8 cellular contexts compared by ENCODE assay signal in genomic region chr13:94595943-94596574, GRCh38. TPM values are rescaled to one million over a fixed set of nuclear protein-coding genes. Genes with fewer than 3 reads are reported as not detected.
DNase-seq lines count a peak whose midpoint lies in the region; ATAC-seq and TF ChIP-seq lines count a peak whose summit lies in the region.

Gene TGDS, minus strand, starts transcription at chr13:94596152. Its CDS starts 16 bp downstream, at chr13:94596136.

- no peaks in the 10 kb centered on the region for H3K27me3 ChIP-seq in mucosa of rectum (ENCODE audit: control insufficient read depth in 2 of 2, insufficient read depth in 2 of 2, low read length in 2 of 2)

- H3K4me3 ChIP-seq in epithelial cell of proximal tubule (ENCODE audit: low read depth, low read length) (peak within 1 kb of the TSS; percentile 99), mucosa of rectum (ENCODE audit: low read length in 2 of 2) (peak within 1 kb of the TSS; percentile 96 to 99)

- peak within 1 kb of the TSS; percentile 91 to 94 for H3K9ac ChIP-seq in mucosa of rectum (ENCODE audit: low read depth in 1 of 2, low read length in 2 of 2)

- H3K4me1 ChIP-seq in mucosa of rectum (ENCODE audit: control insufficient read depth in 2 of 2, insufficient read depth in 2 of 2, low read length in 2 of 2) = peaks cover 14 to 21% of the 10 kb centered on the region in 2 donors

- TF ChIP-seq CTCF in epithelial cell of proximal tubule (conservative IDR thresholded peaks at IDR 0.05; ENCODE audit: low read depth, low read length) = peak; percentile 6

- peaks cover 5 to 12% of the 10 kb centered on the region in 2 donors for H3K36me3 ChIP-seq in mucosa of rectum (ENCODE audit: control insufficient read depth in 2 of 2, insufficient read depth in 2 of 2, low read length in 2 of 2)

- peak within 1 kb of the TSS; percentile 66 to 75 for H3K27ac ChIP-seq in mucosa of rectum (ENCODE audit: low read depth in 2 of 2, low read length in 2 of 2)

- ATAC-seq in GM21723 (IDR thresholded peaks at IDR 0.05; ENCODE audit: unreplicated experiment) = peak; percentile 97

- H3K9me3 ChIP-seq in mucosa of rectum (ENCODE audit: control insufficient read depth in 2 of 2, low read length in 2 of 2) = no peaks in the 10 kb centered on the region

- peak; percentile 51 for DNase-seq in DMS53 treated with DMSO at 0.1 percent for 48 hours (lab: John Stamatoyannopoulos, UW; ENCODE audit: unreplicated experiment)
- peak; percentile 88 for DNase-seq in KG1 (lab: John Stamatoyannopoulos, UW)
- peak; percentile 85 for DNase-seq in activated T-cell treated with anti-CD3 and anti-CD28 coated beads, Interleukin-2, amount 50 U/mL, for 1 hour
- peak; percentile 46 for DNase-seq in epithelial cell of proximal tubule (ENCODE audit: low read depth)
- peak; percentile 56 to 76 for DNase-seq in stimulated activated CD8-positive, alpha-beta memory T cell treated with anti-CD3 and anti-CD28 coated beads, Interleukin-4, amount 100 ng/mL, for 4 hours (ENCODE audit: low read depth in 2 of 2, low spot score in 1 of 2)

TF ChIP-seq in PFSK-1, 5 proteins besides CTCF, POLR2A, EP300 and RAD21:
- TF ChIP-seq POLR2AphosphoS5 (IDR thresholded peaks at IDR 0.05; ENCODE audit: low read depth, low read length) (peak; percentile 94), TAF1 (IDR thresholded peaks at IDR 0.05; ENCODE audit: borderline replicate concordance, insufficient read depth, low read length) (peak; percentile 81; the same call in 1 of the 2 replicates), REST (IDR thresholded peaks at IDR 0.05; ENCODE audit: insufficient read depth in 1 of 2, low read depth in 2 of 2, low read length in 2 of 2) (no peak), FOXP2 (optimal IDR thresholded peaks at IDR 0.05; ENCODE audit: borderline replicate concordance, extremely low read depth, extremely low read length, insufficient read depth) (peak; percentile 11), SIN3A (IDR thresholded peaks at IDR 0.05; ENCODE audit: borderline replicate concordance, insufficient read depth, low read length) (peak; percentile 55; the same call in 1 of the 2 replicates)

RNA-seq across cellular contexts. Expression of gene TGDS, which starts in this region (rescaled TPM):
- 4.5 TPM for polyA plus RNA-seq in PFSK-1 (2012; ENCODE audit: insufficient read length, low read depth)
- 12.2 and 13.8 TPM in 2 replicates for total RNA-seq in epithelial cell of proximal tubule

Comparison
In these comparisons a context has a peak if more than half of its experiments do, and no peak if none do; other contexts are left out.
1. Peak in every context shown above with its lines: DNase-seq, ATAC-seq, H3K4me3 ChIP-seq and H3K27ac ChIP-seq.